Comparison of ENCODE assay signal across 10 cellular contexts in genomic region chr22:41914611-41915034, GRCh38. TPM values are rescaled to one million over a fixed set of nuclear protein-coding genes. Genes with fewer than 3 reads are reported as not detected.
A peak's percentile ranks its signal among the peaks of the same experiment; 100 is the strongest.
DNase-seq lines count a peak whose midpoint lies in the region; ATAC-seq and TF ChIP-seq lines count a peak whose summit lies in the region.
"Had no signal": no experiment of that assay in that cellular context is flagged by ENCODE, and none has a peak within 500 bp of the region (broad histone marks: within the 10 kb centered on the region; RNA-seq: fewer than 3 reads in every experiment).

No MANE protein-coding gene starts in this region.

- H3K4me1 ChIP-seq in NT2/D1 (ENCODE audit: insufficient read depth, insufficient read length) (peaks cover 9% of the 10 kb centered on the region), iPS DF 6.9 (ENCODE audit: control insufficient read depth, insufficient read depth, low read length) (peaks cover 7% of the 10 kb centered on the region), stomach (peaks cover 40 to 61% (median 53%) of the 10 kb centered on the region in 4 donors), foreskin keratinocyte (no peaks in the 10 kb centered on the region)

- POLR2A ChIA-PET in activated CD8-positive, alpha-beta T cell treated with anti-CD3 and anti-CD28 coated beads, Interleukin-2, amount 10 ng/mL, durations not matched to agents 7 days and 5 days (lab: Charles Lee), result no interaction called here
- POLR2A ChIA-PET in activated CD8-positive, alpha-beta T cell treated with anti-CD3 and anti-CD28 coated beads for 36 hours (lab: Charles Lee), result interaction anchor here (1.0 to 1.9 kb wide), 4 partner anchors 9 to 82 kb away, joined by 3 to 5 read pairs (median 4); partner anchors contain the start of gene SREBF2

- intact Hi-C loops in activated CD8-positive, alpha-beta T cell treated with anti-CD3 and anti-CD28 coated beads for 36 hours (cut with micrococcal nuclease), result no loop called here
- intact Hi-C loops in stomach (cut with DNase I; ENCODE audit: low total_unique reads), result no loop called here

- H3K27ac ChIP-seq in iPS DF 6.9 (ENCODE audit: low read length) (no peak overlapping the region), stomach (no peak overlapping the region), foreskin keratinocyte (no peak overlapping the region)

- H3K27me3 ChIP-seq in NT2/D1 (ENCODE audit: insufficient read depth, insufficient read length) (peaks cover 91% of the 10 kb centered on the region), iPS DF 6.9 (ENCODE audit: control insufficient read depth, insufficient read depth, low read length) (peaks cover 65% of the 10 kb centered on the region), stomach (peaks cover 13 to 100% (median 90%) of the 10 kb centered on the region in 3 donors), foreskin keratinocyte (peaks cover 81% of the 10 kb centered on the region)

- H3K27ac Mint-ChIP-seq in activated CD8-positive, alpha-beta T cell treated with anti-CD3 and anti-CD28 coated beads, Interleukin-2, amount 10 ng/mL, durations not matched to agents 7 days and 5 days, result no peak overlapping the region
- H3K27ac Mint-ChIP-seq in activated CD8-positive, alpha-beta T cell treated with anti-CD3 and anti-CD28 coated beads for 36 hours, result no peak overlapping the region

- DNase-seq in activated CD8-positive, alpha-beta T cell treated with anti-CD3 and anti-CD28 coated beads, Interleukin-2, amount 10 ng/mL, durations not matched to agents 7 days and 5 days, result no peak
- DNase-seq in activated CD8-positive, alpha-beta T cell treated with anti-CD3 and anti-CD28 coated beads for 36 hours, result no peak
- DNase-seq in NT2/D1 (ENCODE audit: low read depth, low spot score) (no peak), iPS DF 6.9 (ENCODE audit: low read depth, low spot score) (no peak), stomach (no peak), foreskin keratinocyte (no peak), occipital lobe (lab: John Stamatoyannopoulos, UW) (no peak), SHP77 treated with DMSO at 0.1 percent for 48 hours (lab: John Stamatoyannopoulos, UW) (no peak)

- no peaks in the 10 kb centered on the region for H3K9me3 ChIP-seq in NT2/D1 (ENCODE audit: insufficient read depth, low read length)
- H3K9me3 ChIP-seq in iPS DF 6.9 (ENCODE audit: control insufficient read depth, insufficient read depth, low read length), result no peaks in the 10 kb centered on the region
- H3K9me3 ChIP-seq in stomach, result no peaks in the 10 kb centered on the region

- peaks cover 52% of the 10 kb centered on the region for H3K27me3 Mint-ChIP-seq in activated CD8-positive, alpha-beta T cell treated with anti-CD3 and anti-CD28 coated beads, Interleukin-2, amount 10 ng/mL, durations not matched to agents 7 days and 5 days (ENCODE audit: low read depth)
- peaks cover 46% of the 10 kb centered on the region for H3K27me3 Mint-ChIP-seq in activated CD8-positive, alpha-beta T cell treated with anti-CD3 and anti-CD28 coated beads for 36 hours

- CTCF ChIA-PET in activated CD8-positive, alpha-beta T cell treated with anti-CD3 and anti-CD28 coated beads, Interleukin-2, amount 10 ng/mL, durations not matched to agents 7 days and 5 days (lab: Charles Lee), result no interaction called here
- CTCF ChIA-PET in activated CD8-positive, alpha-beta T cell treated with anti-CD3 and anti-CD28 coated beads for 36 hours (lab: Charles Lee), result interaction anchor here (0.9 kb wide), 1 partner anchor 51 kb away, joined by 3 read pairs; no protein-coding TSS in a partner anchor

- peaks cover 25% of the 10 kb centered on the region for H3K4me1 Mint-ChIP-seq in activated CD8-positive, alpha-beta T cell treated with anti-CD3 and anti-CD28 coated beads, Interleukin-2, amount 10 ng/mL, durations not matched to agents 7 days and 5 days (ENCODE audit: low read depth)
- peaks cover 22% of the 10 kb centered on the region for H3K4me1 Mint-ChIP-seq in activated CD8-positive, alpha-beta T cell treated with anti-CD3 and anti-CD28 coated beads for 36 hours (ENCODE audit: low read depth)

- ATAC-seq in activated CD8-positive, alpha-beta T cell treated with anti-CD3 and anti-CD28 coated beads, Interleukin-2, amount 10 ng/mL, durations not matched to agents 7 days and 5 days, result peak; percentile 6
- ATAC-seq in activated CD8-positive, alpha-beta T cell treated with anti-CD3 and anti-CD28 coated beads for 36 hours, result no peak
- no peak for ATAC-seq in foreskin keratinocyte

- H3K4me3 Mint-ChIP-seq in activated CD8-positive, alpha-beta T cell treated with anti-CD3 and anti-CD28 coated beads, Interleukin-2, amount 10 ng/mL, durations not matched to agents 7 days and 5 days, result no peak overlapping the region
- H3K4me3 Mint-ChIP-seq in activated CD8-positive, alpha-beta T cell treated with anti-CD3 and anti-CD28 coated beads for 36 hours, result no peak overlapping the region

- H3K9ac ChIP-seq in NT2/D1 (ENCODE audit: insufficient read length, low read depth), result peak overlapping the region; percentile 61

- no peaks in the 10 kb centered on the region for H3K36me3 ChIP-seq in NT2/D1 (ENCODE audit: insufficient read depth, insufficient read length, low read length)
- H3K36me3 ChIP-seq in iPS DF 6.9 (ENCODE audit: control insufficient read depth, insufficient read depth, low read length), result no peaks in the 10 kb centered on the region
- H3K36me3 ChIP-seq in stomach, result no peaks in the 10 kb centered on the region

- WGBS in iPS DF 6.9 (ENCODE audit: insufficient coverage, insufficient read length), result no CpG with 5 or more reads among the region's 67 CpGs
- 0 to 2% (median 1%) methylated on average over 28 to 67 of the region's 67 CpGs; no CpG with 5 or more reads in 1 of the 5 donors for WGBS in stomach, 5 donors

- no peaks in the 10 kb centered on the region for H3K36me3 Mint-ChIP-seq in activated CD8-positive, alpha-beta T cell treated with anti-CD3 and anti-CD28 coated beads, Interleukin-2, amount 10 ng/mL, durations not matched to agents 7 days and 5 days (ENCODE audit: low read depth)
- H3K36me3 Mint-ChIP-seq in activated CD8-positive, alpha-beta T cell treated with anti-CD3 and anti-CD28 coated beads for 36 hours (ENCODE audit: low read depth), result no peaks in the 10 kb centered on the region

- H3K4me3 ChIP-seq in NT2/D1 (ENCODE audit: insufficient read length, low read depth) (peak overlapping the region; percentile 34), iPS DF 6.9 (ENCODE audit: low read length) (peak overlapping the region; percentile 16; the same call in 1 of the 2 replicates), stomach (peak overlapping the region; percentile 43 to 61 (median 46))

- H3K9me3 Mint-ChIP-seq in activated CD8-positive, alpha-beta T cell treated with anti-CD3 and anti-CD28 coated beads, Interleukin-2, amount 10 ng/mL, durations not matched to agents 7 days and 5 days (ENCODE audit: insufficient read depth), result no peaks in the 10 kb centered on the region
- H3K9me3 Mint-ChIP-seq in activated CD8-positive, alpha-beta T cell treated with anti-CD3 and anti-CD28 coated beads for 36 hours, result no peaks in the 10 kb centered on the region

- TF ChIP-seq CTCF in activated CD8-positive, alpha-beta T cell treated with anti-CD3 and anti-CD28 coated beads for 36 hours (IDR thresholded peaks at IDR 0.05), result no peak
- TF ChIP-seq CTCF in stomach (IDR thresholded peaks at IDR 0.05) (no peak), foreskin keratinocyte (conservative IDR thresholded peaks at IDR 0.05) (no peak)

- no peak for TF ChIP-seq POLR2A in stomach (IDR thresholded peaks at IDR 0.05)

- no peak for TF ChIP-seq EP300 in stomach (IDR thresholded peaks at IDR 0.05)

RNA-seq across cellular contexts. Expression of gene SHISA8, which starts 0.3 kb away (rescaled TPM):
- not detected for total RNA-seq in activated CD8-positive, alpha-beta T cell treated with anti-CD3 and anti-CD28 coated beads, Interleukin-2, amount 10 ng/mL, durations not matched to agents 7 days and 5 days
- 1 to 10 TPM; 2.3 to 2.7 TPM for total RNA-seq in activated CD8-positive, alpha-beta T cell treated with anti-CD3 and anti-CD28 coated beads for 36 hours
- total RNA-seq in stomach (not detected), foreskin keratinocyte (not detected in 2 replicates), occipital lobe (not detected)
- polyA plus RNA-seq in stomach (under 1 TPM in 1 of 3 donors, not detected in 2; 0.15 TPM), foreskin keratinocyte (not detected in 2 replicates)
- total RNA-seq: dermis microvascular lymphatic vessel endothelial cell, pulmonary artery endothelial cell had no signal

RNA-seq across cellular contexts. Expression of gene TNFRSF13C, which starts 12.0 kb away (rescaled TPM):
- 1 to 10 TPM; 1.2 to 1.6 TPM for total RNA-seq in activated CD8-positive, alpha-beta T cell treated with anti-CD3 and anti-CD28 coated beads, Interleukin-2, amount 10 ng/mL, durations not matched to agents 7 days and 5 days
- total RNA-seq in activated CD8-positive, alpha-beta T cell treated with anti-CD3 and anti-CD28 coated beads for 36 hours, result 1 to 10 TPM; 4.0 TPM
- total RNA-seq in stomach (under 1 TPM in 2 of 5 donors, not detected in 3; 0.55 to 0.87 TPM), foreskin keratinocyte (0.11 and 0.17 TPM in 2 replicates), occipital lobe (0.31 TPM)
- polyA plus RNA-seq in stomach (1 to 10 TPM in 1 of 3 donors, under 1 TPM in 1, not detected in 1; 0.31 to 1.1 TPM), foreskin keratinocyte (0.09 and 0.11 TPM in 2 replicates)

RNA-seq across cellular contexts. Expression of gene CENPM, which starts 32.3 kb away (rescaled TPM):
- total RNA-seq in activated CD8-positive, alpha-beta T cell treated with anti-CD3 and anti-CD28 coated beads, Interleukin-2, amount 10 ng/mL, durations not matched to agents 7 days and 5 days, result 10 to 100 TPM; 83.6 to 83.8 TPM
- total RNA-seq in activated CD8-positive, alpha-beta T cell treated with anti-CD3 and anti-CD28 coated beads for 36 hours, result 10 to 100 TPM; 62.5 to 63.1 TPM
- total RNA-seq in stomach, result 10 to 100 TPM in 2 of 5 donors, 1 to 10 TPM in 2, not detected in 1; 6.1 to 64.3 (median 11.1) TPM
- polyA plus RNA-seq in stomach, result 10 to 100 TPM; 15.1 to 22.5 (median 15.8) TPM
- total RNA-seq in foreskin keratinocyte, result 29.0 and 33.2 TPM in 2 replicates
- polyA plus RNA-seq in foreskin keratinocyte, result 42.3 and 45.6 TPM in 2 replicates
- 1.6 TPM for total RNA-seq in occipital lobe

RNA-seq across cellular contexts. Expression of gene SEPTIN3, which starts 54.6 kb away (rescaled TPM):
- under 1 TPM; 0.21 to 0.37 TPM for total RNA-seq in activated CD8-positive, alpha-beta T cell treated with anti-CD3 and anti-CD28 coated beads, Interleukin-2, amount 10 ng/mL, durations not matched to agents 7 days and 5 days
- total RNA-seq in activated CD8-positive, alpha-beta T cell treated with anti-CD3 and anti-CD28 coated beads for 36 hours, result under 1 TPM; 0.20 to 0.36 TPM
- total RNA-seq in stomach, result 1 to 10 TPM in 1 of 5 donors, under 1 TPM in 1, not detected in 3; 0.72 to 1.1 TPM
- polyA plus RNA-seq in stomach, result 1 to 10 TPM in 1 of 3 donors, under 1 TPM in 2; 0.61 to 1.4 (median 0.63) TPM
- 0.03 and 0.11 TPM in 2 replicates for total RNA-seq in foreskin keratinocyte
- 0.06 TPM in 2 replicates for polyA plus RNA-seq in foreskin keratinocyte
- 130 TPM for total RNA-seq in occipital lobe
